23 cellular contexts compared by ENCODE assay signal in the genomic region with DNA sequence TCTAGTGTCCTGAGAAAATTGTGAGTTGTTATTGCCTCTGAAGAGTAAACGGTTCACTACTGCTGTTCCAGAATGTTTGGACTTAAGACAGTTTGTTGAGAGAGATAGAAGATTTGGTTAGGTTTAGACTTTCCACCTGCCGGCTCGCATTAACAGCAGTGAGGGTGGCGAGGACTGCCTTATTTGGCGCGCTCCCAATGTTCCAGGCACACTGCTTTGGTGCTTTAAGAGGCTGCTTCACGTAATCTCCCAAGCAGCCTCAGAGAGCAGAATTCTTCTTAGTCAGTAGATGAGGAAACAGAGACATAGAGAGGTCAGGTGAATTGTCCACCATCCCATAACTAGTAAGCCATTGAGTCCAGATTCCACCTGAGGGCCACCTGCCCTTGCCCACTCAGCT. TPM values are rescaled to one million over a fixed set of nuclear protein-coding genes. Genes with fewer than 3 reads are reported as not detected.
DNase-seq lines count a peak whose midpoint lies in the region; ATAC-seq and TF ChIP-seq lines count a peak whose summit lies in the region.
"Had no signal": no experiment of that assay in that cellular context is flagged by ENCODE, and none has a peak within 500 bp of the region (broad histone marks: within the 10 kb centered on the region; RNA-seq: fewer than 3 reads in every experiment).

No MANE protein-coding gene starts in this region.

- intact Hi-C loops in activated naive CD4-positive, alpha-beta T cell treated with anti-CD3 and anti-CD28 coated beads for 36 hours (cut with micrococcal nuclease): loop anchor here (5.0 kb wide), 2 partner anchors 290 to 710 kb away; a partner anchor contains a TSS
- intact Hi-C loops in Panc1 (cut with micrococcal nuclease; ENCODE audit: unreplicated experiment): no loop called here

- H2AFZ ChIP-seq in neuronal stem cell (ENCODE audit: low read length): no peak overlapping the region
- H2AFZ ChIP-seq: GM23248 had no signal

- H3K14ac ChIP-seq in neuronal stem cell (ENCODE audit: low read length): no peak overlapping the region

- H3K4me2 ChIP-seq in neuronal stem cell (ENCODE audit: insufficient read depth, low read length, poor library complexity, severe bottlenecking): no peak overlapping the region

- no peak overlapping the region for H3K23ac ChIP-seq in neuronal stem cell (ENCODE audit: low read depth, low read length, poor library complexity)

- no peaks in the 10 kb centered on the region for H3K27me3 Mint-ChIP-seq in activated naive CD4-positive, alpha-beta T cell treated with anti-CD3 and anti-CD28 coated beads for 36 hours (ENCODE audit: low read depth)
- H3K27me3 Mint-ChIP-seq in activated naive CD4-positive, alpha-beta T cell treated with anti-CD3 and anti-CD28 coated beads, Interleukin-2, amount 10 ng/mL, durations not matched to agents 7 days and 5 days: no peaks in the 10 kb centered on the region
- no peaks in the 10 kb centered on the region for H3K27me3 Mint-ChIP-seq in memory B cell
- H3K27me3 Mint-ChIP-seq: B cell had no signal

- no peak overlapping the region for H2BK5ac ChIP-seq in neuronal stem cell (ENCODE audit: low read length)

- no peak overlapping the region for H2BK12ac ChIP-seq in neuronal stem cell (ENCODE audit: low read length)

- CTCF ChIA-PET in activated naive CD4-positive, alpha-beta T cell treated with anti-CD3 and anti-CD28 coated beads for 36 hours (lab: Charles Lee): interaction anchor here (0.7 kb wide), 1 partner anchor 301 kb away, joined by 3 read pairs; no protein-coding TSS in a partner anchor
- CTCF ChIA-PET in activated naive CD4-positive, alpha-beta T cell treated with anti-CD3 and anti-CD28 coated beads, Interleukin-2, amount 10 ng/mL, durations not matched to agents 7 days and 5 days (lab: Charles Lee): interaction anchor here (1.0 kb wide), 2 partner anchors 206 to 289 kb away, joined by 4 read pairs; no protein-coding TSS in a partner anchor
- CTCF ChIA-PET in Panc1 (lab: Charles Lee): no interaction called here

- peaks cover 14% of the 10 kb centered on the region for H3K4me1 Mint-ChIP-seq in activated naive CD4-positive, alpha-beta T cell treated with anti-CD3 and anti-CD28 coated beads for 36 hours (ENCODE audit: low read depth)
- peaks cover 38% of the 10 kb centered on the region for H3K4me1 Mint-ChIP-seq in activated naive CD4-positive, alpha-beta T cell treated with anti-CD3 and anti-CD28 coated beads, Interleukin-2, amount 10 ng/mL, durations not matched to agents 7 days and 5 days
- peaks cover 4% of the 10 kb centered on the region for H3K4me1 Mint-ChIP-seq in memory B cell

- H3K9me3 Mint-ChIP-seq in activated naive CD4-positive, alpha-beta T cell treated with anti-CD3 and anti-CD28 coated beads for 36 hours: no peaks in the 10 kb centered on the region
- no peaks in the 10 kb centered on the region for H3K9me3 Mint-ChIP-seq in activated naive CD4-positive, alpha-beta T cell treated with anti-CD3 and anti-CD28 coated beads, Interleukin-2, amount 10 ng/mL, durations not matched to agents 7 days and 5 days
- H3K9me3 Mint-ChIP-seq in memory B cell: no peaks in the 10 kb centered on the region
- H3K9me3 Mint-ChIP-seq: CD14-positive monocyte, H9, HFFc6 had no signal

- H3K36me3 ChIP-seq in Panc1 (ENCODE audit: control insufficient read depth, insufficient read depth, low read length) (peaks cover 7% of the 10 kb centered on the region), neuronal stem cell (replicated peaks in 1 of 2; ENCODE audit: control insufficient read depth in 2 of 2, insufficient read depth in 2 of 2, low read length in 2 of 2) (peaks cover 21 to 92% of the 10 kb centered on the region in 2 donors)

- no peak overlapping the region for H3K4me3 ChIP-seq in Panc1 (ENCODE audit: low read depth in 2 of 2, low read length in 2 of 2)
- no peak overlapping the region for H3K4me3 ChIP-seq in neuronal stem cell (ENCODE audit: low read length in 2 of 2)
- H3K4me3 ChIP-seq: GM12878, GM23248, SJCRH30 had no signal

- no peak overlapping the region for H3K9ac ChIP-seq in neuronal stem cell (ENCODE audit: low read depth, low read length, poor library complexity)
- H3K9ac ChIP-seq: GM23248 had no signal

- H3K27ac Mint-ChIP-seq in activated naive CD4-positive, alpha-beta T cell treated with anti-CD3 and anti-CD28 coated beads for 36 hours: peak overlapping the region; percentile 2
- no peak overlapping the region for H3K27ac Mint-ChIP-seq in activated naive CD4-positive, alpha-beta T cell treated with anti-CD3 and anti-CD28 coated beads, Interleukin-2, amount 10 ng/mL, durations not matched to agents 7 days and 5 days
- peak overlapping the region; percentile 1 for H3K27ac Mint-ChIP-seq in memory B cell
- H3K27ac Mint-ChIP-seq: B cell, H9, HFFc6 had no signal

- DNase-seq in activated naive CD4-positive, alpha-beta T cell treated with anti-CD3 and anti-CD28 coated beads for 36 hours: no peak
- no peak for DNase-seq in activated naive CD4-positive, alpha-beta T cell treated with anti-CD3 and anti-CD28 coated beads, Interleukin-2, amount 10 ng/mL, durations not matched to agents 7 days and 5 days
- DNase-seq in Panc1 (ENCODE audit: low read depth, low spot score) (no peak), memory B cell (ENCODE audit: low spot score in 2 of 2) (no peak), superior temporal gyrus (ENCODE audit: extremely low spot score) (peak; percentile 56), neuronal stem cell (ENCODE audit: low spot score) (no peak)
- DNase-seq: GM23248; H9; HFFc6; KBM-7; MM.1S; NCI-H1092; NCI-H1436; NCI-H187 treated with DMSO at 0.1 percent for 48 hours; NCI-H2107; NCI-H2227 treated with DMSO at 0.1 percent for 48 hours; NCI-H510A; NK-92 treated with Interleukin-12 subunit alpha and Interleukin-12 subunit beta, amount 100 ng/mL, for 24 hours; SJCRH30 had no signal

- H3K4me1 ChIP-seq in Panc1 (ENCODE audit: control insufficient read depth, insufficient read depth, low read length): no peaks in the 10 kb centered on the region
- H3K4me1 ChIP-seq in neuronal stem cell (ENCODE audit: control insufficient read depth in 2 of 2, insufficient read depth in 1 of 2, low read depth in 1 of 2, low read length in 2 of 2): peaks cover 0 to 2% of the 10 kb centered on the region in 2 donors
- H3K4me1 ChIP-seq: SJCRH30 had no signal

- in situ Hi-C loops in Panc1 (cut with HindIII; ENCODE audit: low pct_unique_long_range_greater_than_20kb, low sequenced_read_pairs): no loop called here

- no peak overlapping the region for H4K91ac ChIP-seq in neuronal stem cell (ENCODE audit: low read depth, low read length, poor library complexity)

- H3K4me3 Mint-ChIP-seq in activated naive CD4-positive, alpha-beta T cell treated with anti-CD3 and anti-CD28 coated beads for 36 hours: no peak overlapping the region
- no peak overlapping the region for H3K4me3 Mint-ChIP-seq in activated naive CD4-positive, alpha-beta T cell treated with anti-CD3 and anti-CD28 coated beads, Interleukin-2, amount 10 ng/mL, durations not matched to agents 7 days and 5 days
- H3K4me3 Mint-ChIP-seq in memory B cell: no peak overlapping the region
- H3K4me3 Mint-ChIP-seq: B cell, CD14-positive monocyte, H9, HFFc6 had no signal

- ATAC-seq in Panc1 (no peak; the same call in 1 of the 2 replicates), memory B cell (ENCODE audit: low read depth) (no peak), GM21576 (IDR thresholded peaks at IDR 0.05; ENCODE audit: unreplicated experiment) (no peak)
- ATAC-seq: GM12878 had no signal

- H3K27me3 ChIP-seq in Panc1 (ENCODE audit: control insufficient read depth, insufficient read depth, low read length): no peaks in the 10 kb centered on the region
- H3K27me3 ChIP-seq in neuronal stem cell (ENCODE audit: control insufficient read depth in 3 of 3, insufficient read depth in 3 of 3, low read depth in 1 of 3, low read length in 3 of 3): no peaks in the 10 kb centered on the region
- H3K27me3 ChIP-seq: SJCRH30 had no signal

- WGBS in neuronal stem cell (ENCODE audit: extremely low coverage in 2 of 2, insufficient read length in 2 of 2, insufficient replicate concordance in 1 of 2), 2 donors: no CpG with 5 or more reads among the region's 7 CpGs

- BruUV-seq in Panc1 (replicated peaks; lab: Mats Ljungman, UMichigan): TSS peak; percentile 18

- no peak for TF ChIP-seq CTCF in Panc1 (IDR thresholded peaks at IDR 0.05)

- H3K27ac ChIP-seq in Panc1 (ENCODE audit: low read length) (no peak overlapping the region), neuronal stem cell (replicated peaks; ENCODE audit: low read length) (no peak overlapping the region)
- H3K27ac ChIP-seq: GM23248, SJCRH30 had no signal

- H3K9me3 ChIP-seq in Panc1 (ENCODE audit: control insufficient read depth, insufficient read depth, low read depth, low read length): no peaks in the 10 kb centered on the region
- H3K9me3 ChIP-seq in neuronal stem cell (replicated peaks in 1 of 2; ENCODE audit: control insufficient read depth in 2 of 2, insufficient read depth in 1 of 2, low read depth in 1 of 2, low read length in 2 of 2): no peaks in the 10 kb centered on the region
- H3K9me3 ChIP-seq: SJCRH30 had no signal

- POLR2A ChIA-PET in Panc1 (lab: Charles Lee): no interaction called here

- no peak overlapping the region for H2BK15ac ChIP-seq in neuronal stem cell (ENCODE audit: low read length)

- H2BK120ac ChIP-seq in neuronal stem cell (ENCODE audit: low read depth, low read length): no peak overlapping the region

- no peak overlapping the region for H3K4ac ChIP-seq in neuronal stem cell (ENCODE audit: low read length)

- no peak overlapping the region for H3K18ac ChIP-seq in neuronal stem cell (ENCODE audit: low read length)

- no peaks in the 10 kb centered on the region for H3K79me1 ChIP-seq in neuronal stem cell (ENCODE audit: low read depth, low read length)

- H2AK5ac ChIP-seq in neuronal stem cell (ENCODE audit: low read depth, low read length): no peak overlapping the region

- H4K8ac ChIP-seq in neuronal stem cell (ENCODE audit: low read depth, low read length): no peak overlapping the region

- H3K36me3 Mint-ChIP-seq in activated naive CD4-positive, alpha-beta T cell treated with anti-CD3 and anti-CD28 coated beads for 36 hours (ENCODE audit: low read depth): peaks cover 23% of the 10 kb centered on the region
- peaks cover 55% of the 10 kb centered on the region for H3K36me3 Mint-ChIP-seq in activated naive CD4-positive, alpha-beta T cell treated with anti-CD3 and anti-CD28 coated beads, Interleukin-2, amount 10 ng/mL, durations not matched to agents 7 days and 5 days
- H3K36me3 Mint-ChIP-seq in memory B cell: peaks cover 27% of the 10 kb centered on the region

RNA-seq across cellular contexts. Expression of a gene that starts 41.1 kb away (rescaled TPM):
- total RNA-seq in activated naive CD4-positive, alpha-beta T cell treated with anti-CD3 and anti-CD28 coated beads for 36 hours: 10 to 100 TPM; 86.2 to 86.5 TPM
- total RNA-seq in Panc1 (2021; ENCODE audit: unreplicated experiment): 188 TPM
- 113 TPM for polyA plus RNA-seq in Panc1 (2012; ENCODE audit: insufficient read length)
- polyA plus RNA-seq in neuronal stem cell (2013, experiment 1 of 2): 124 TPM
- polyA plus RNA-seq in neuronal stem cell (2013, experiment 2 of 2): 125 TPM
